32 cellular contexts compared by ENCODE assay signal in the genomic region with DNA sequence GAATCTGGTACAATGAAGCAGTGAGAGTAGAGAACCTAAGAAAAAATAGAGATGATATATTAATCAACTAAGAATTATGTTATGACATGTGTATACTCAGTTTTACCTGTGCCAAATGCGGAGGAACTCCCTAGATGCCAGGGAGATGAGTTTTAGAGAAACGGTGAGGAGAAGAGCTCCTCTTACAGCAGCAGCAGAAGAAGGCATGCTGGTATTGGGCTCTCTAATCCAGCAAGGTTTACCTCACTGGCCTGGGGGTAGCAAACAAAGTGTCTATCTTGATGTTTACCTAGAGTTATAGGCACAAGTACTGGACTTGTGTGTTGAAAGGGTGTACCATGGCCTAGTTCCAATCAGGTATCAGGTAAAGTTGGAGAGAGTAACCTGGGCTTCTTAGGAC.
"Had no signal": no experiment of that assay in that cellular context is flagged by ENCODE, and none has a peak within 500 bp of the region (broad histone marks: within the 10 kb centered on the region; RNA-seq: fewer than 3 reads in every experiment).

No MANE protein-coding gene starts in this region.

- H3K9me3 Mint-ChIP-seq: activated B cell treated with CpG ODN at 0.5 μM for 24 hours; activated CD8-positive, alpha-beta T cell treated with anti-CD3 and anti-CD28 coated beads for 36 hours; activated T-cell treated with anti-CD3 and anti-CD28 coated beads, Interleukin-2, amount 50 U/mL, for 4 hours; activated T-helper 17 cell treated with anti-CD3 and anti-CD28 coated beads, Interleukin-2, amount 50 U/mL, for 72 hours; T-cell; T-helper 1 cell treated with Interleukin-12 subunit alpha and Interleukin-12 subunit beta and Interleukin-4 antibody, amounts not matched to agents 30 μg/mL and 1 μg/mL, for 36 hours had no signal

- H3K4me3 Mint-ChIP-seq: activated B cell treated with CpG ODN at 0.5 μM for 24 hours; activated CD8-positive, alpha-beta T cell treated with anti-CD3 and anti-CD28 coated beads for 36 hours; activated naive CD8-positive, alpha-beta T cell; activated T-cell treated with anti-CD3 and anti-CD28 coated beads, Interleukin-2, amount 50 U/mL, for 4 hours; activated T-helper 17 cell treated with anti-CD3 and anti-CD28 coated beads, Interleukin-2, amount 50 U/mL, for 72 hours; T-cell; T-helper 1 cell treated with Interleukin-12 subunit alpha and Interleukin-12 subunit beta and Interleukin-4 antibody, amounts not matched to agents 30 μg/mL and 1 μg/mL, for 36 hours had no signal

- H3K27me3 ChIP-seq: brain microvascular endothelial cell, colonic mucosa, esophagus muscularis mucosa, foreskin keratinocyte, gastrocnemius medialis, heart right ventricle had no signal

- FAIRE-seq: astrocyte, endometrium, endothelial cell of umbilical vein had no signal

- H3K27me3 Mint-ChIP-seq: T-cell had no signal

- H3K36me3 ChIP-seq: brain microvascular endothelial cell, colonic mucosa, esophagus muscularis mucosa, gastrocnemius medialis, heart right ventricle, WERI-Rb-1 had no signal

- H3K36me3 Mint-ChIP-seq: activated naive CD8-positive, alpha-beta T cell; T-cell had no signal

- H3K27ac ChIP-seq: brain microvascular endothelial cell, colonic mucosa, esophagus muscularis mucosa, foreskin keratinocyte, gastrocnemius medialis, heart right ventricle, WERI-Rb-1 had no signal

- H3K4me1 Mint-ChIP-seq: activated B cell treated with CpG ODN at 0.5 μM for 24 hours; activated T-helper 17 cell treated with anti-CD3 and anti-CD28 coated beads, Interleukin-2, amount 50 U/mL, for 72 hours; T-cell had no signal

- H3K9me3 ChIP-seq: colonic mucosa, esophagus muscularis mucosa, gastrocnemius medialis had no signal

- H3K4me1 ChIP-seq: colonic mucosa had no signal

- DNase-seq: activated B cell treated with CpG ODN at 0.5 μM for 24 hours; activated CD4-positive, alpha-beta T cell treated with anti-CD3 and anti-CD28 coated beads for 48 hours; activated CD4-positive, alpha-beta T cell treated with anti-CD3 and anti-CD28 coated beads, Interleukin-2, amount 50 U/mL, for 1 hour; activated CD4-positive, alpha-beta T cell treated with anti-CD3 and anti-CD28 coated beads, Interleukin-2, amount 50 U/mL, for 48 hours; activated CD8-positive, alpha-beta memory T cell treated with anti-CD3 and anti-CD28 coated beads for 24 hours; activated CD8-positive, alpha-beta T cell treated with anti-CD3 and anti-CD28 coated beads for 36 hours; activated effector memory CD4-positive, alpha-beta T cell treated with Interleukin-2 at 50 U/mL for 16 hours; activated gamma-delta T cell treated with Interleukin-2 at 50 U/mL for 16 hours; activated naive CD4-positive, alpha-beta T cell treated with anti-CD3 and anti-CD28 coated beads, Interleukin-2, amount 50 U/mL, for 16 hours; activated naive CD4-positive, alpha-beta T cell treated with Interleukin-2 at 50 U/mL for 16 hours; activated T-cell treated with anti-CD3 and anti-CD28 coated beads, Interleukin-2, amount 50 U/mL, for 4 hours; amniotic stem cell; anterior cingulate cortex; brain microvascular endothelial cell; central memory CD4-positive, alpha-beta T cell; cerebellar nuclear complex; colonic mucosa; effector CD8-positive, alpha-beta T cell; erythroblast; gastrocnemius medialis; heart right ventricle; T-cell; T-helper 9 cell; WERI-Rb-1 had no signal

- H3K27ac Mint-ChIP-seq: activated B cell treated with CpG ODN at 0.5 μM for 24 hours; activated CD8-positive, alpha-beta T cell treated with anti-CD3 and anti-CD28 coated beads for 36 hours; activated naive CD8-positive, alpha-beta T cell; activated T-helper 17 cell treated with anti-CD3 and anti-CD28 coated beads, Interleukin-2, amount 50 U/mL, for 72 hours; T-cell; T-helper 1 cell treated with Interleukin-12 subunit alpha and Interleukin-12 subunit beta and Interleukin-4 antibody, amounts not matched to agents 30 μg/mL and 1 μg/mL, for 36 hours had no signal

- H3K4me3 ChIP-seq: colonic mucosa, esophagus muscularis mucosa, gastrocnemius medialis, heart right ventricle had no signal
